10 cellular contexts compared by ENCODE assay signal in the genomic region with DNA sequence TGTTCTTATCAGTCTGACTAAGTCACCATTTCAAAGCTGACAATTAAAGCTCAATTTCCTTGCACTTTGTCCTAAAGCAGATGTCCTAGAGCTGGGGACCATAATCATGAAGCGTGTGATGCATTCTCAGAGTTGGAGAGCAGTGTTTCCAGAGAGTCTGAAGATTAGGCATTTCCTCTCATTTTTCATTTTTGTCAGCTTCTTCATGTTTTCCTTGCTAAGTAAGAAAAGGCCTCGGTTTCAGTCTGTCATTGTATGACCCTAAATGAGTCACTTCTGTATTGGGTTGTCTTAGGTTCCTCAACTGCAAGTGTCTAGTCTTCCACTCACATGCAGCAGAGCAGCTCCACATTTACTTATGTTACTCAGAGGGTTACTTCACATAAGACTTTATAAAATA.
DNase-seq lines count a peak whose midpoint lies in the region; ATAC-seq and TF ChIP-seq lines count a peak whose summit lies in the region.
"Had no signal": no experiment of that assay in that cellular context is flagged by ENCODE, and none has a peak within 500 bp of the region (broad histone marks: within the 10 kb centered on the region; RNA-seq: fewer than 3 reads in every experiment).

No MANE protein-coding gene starts in this region.

- H3K79me2 ChIP-seq in mammary epithelial cell (ENCODE audit: insufficient read depth, low read length), result no peaks in the 10 kb centered on the region

- H3K9ac ChIP-seq in mammary epithelial cell (ENCODE audit: insufficient read depth, low read length), result no peak overlapping the region

- H3K9me3 ChIP-seq in gastroesophageal sphincter (no peaks in the 10 kb centered on the region), mammary epithelial cell (replicated peaks; ENCODE audit: insufficient read depth, low read length) (no peaks in the 10 kb centered on the region)

- H3K4me1 Mint-ChIP-seq in CD14-positive monocyte, result peaks cover 55% of the 10 kb centered on the region
- H3K4me1 Mint-ChIP-seq in T-helper 2 cell treated with Interferon-gamma antibody and Interleukin-4, amounts not matched to agents 5 μg/mL and 100 μg/mL, for 36 hours (ENCODE audit: low read depth), result peaks cover 38% of the 10 kb centered on the region

- no peaks in the 10 kb centered on the region for H4K20me1 ChIP-seq in mammary epithelial cell (ENCODE audit: insufficient read depth, low read length)

- H3K4me3 Mint-ChIP-seq in CD14-positive monocyte, result peak overlapping the region in 1 of 2 donors; percentile 63
- peak overlapping the region; percentile 0 for H3K4me3 Mint-ChIP-seq in T-helper 2 cell treated with Interferon-gamma antibody and Interleukin-4, amounts not matched to agents 5 μg/mL and 100 μg/mL, for 36 hours

- no peak for TF ChIP-seq EP300 in gastroesophageal sphincter (IDR thresholded peaks at IDR 0.05)

- intact Hi-C loops in CD14-positive monocyte (cut with micrococcal nuclease) (loop anchor here (5.0 to 10.0 kb wide), 2 partner anchors 33 to 70 kb away; no protein-coding TSS in a partner anchor), mammary epithelial cell (cut with micrococcal nuclease) (no loop called here)

- CTCF ChIA-PET in mammary epithelial cell (lab: Charles Lee; ENCODE audit: low non-redundant PET) (no interaction called here), HEK293T (lab: Yijun Ruan, JAX) (no interaction called here)

- H3K4me3 ChIP-seq in gastroesophageal sphincter (no peak overlapping the region), mammary epithelial cell (replicated peaks in 1 of 3; ENCODE audit: insufficient read depth in 1 of 3, low read depth in 2 of 3, low read length in 3 of 3) (no peak overlapping the region)

- TF ChIP-seq CTCF in CD14-positive monocyte (IDR thresholded peaks at IDR 0.05) (no peak), gastroesophageal sphincter (IDR thresholded peaks at IDR 0.05) (no peak), mammary epithelial cell (conservative IDR thresholded peaks at IDR 0.05 in 1 of 2, IDR thresholded peaks at IDR 0.05 in 1 of 2; ENCODE audit: extremely low read depth in 1 of 2, insufficient read depth in 1 of 2, low read depth in 1 of 2, low read length in 2 of 2) (no peak)

- ATAC-seq in GM21723 (IDR thresholded peaks at IDR 0.05; ENCODE audit: unreplicated experiment) (peak; percentile 68), gastroesophageal sphincter (peak; percentile 19), GM19397 (IDR thresholded peaks at IDR 0.05; ENCODE audit: unreplicated experiment) (no peak)

- in situ Hi-C loops in mammary epithelial cell (cut with MboI; ENCODE audit: low sequenced_read_pairs in 2 of 2), result no loop called here

- BruUV-seq in mammary epithelial cell (replicated peaks; lab: Mats Ljungman, UMichigan), result no TSS peak

- H3K4me1 ChIP-seq in gastroesophageal sphincter, result no peaks in the 10 kb centered on the region
- no peaks in the 10 kb centered on the region for H3K4me1 ChIP-seq in mammary epithelial cell (ENCODE audit: insufficient read depth, low read length)

- peaks cover 0 to 2% (median 0%) of the 10 kb centered on the region in 3 donors for H3K27me3 Mint-ChIP-seq in CD14-positive monocyte (ENCODE audit: low read depth in 3 of 3)
- peaks cover 2% of the 10 kb centered on the region for H3K27me3 Mint-ChIP-seq in T-helper 2 cell treated with Interferon-gamma antibody and Interleukin-4, amounts not matched to agents 5 μg/mL and 100 μg/mL, for 36 hours (ENCODE audit: low read depth)

- H3K27me3 ChIP-seq in gastroesophageal sphincter (no peaks in the 10 kb centered on the region), mammary epithelial cell (ENCODE audit: insufficient read depth, low read length) (no peaks in the 10 kb centered on the region)

- no peak overlapping the region for H3K4me2 ChIP-seq in mammary epithelial cell (ENCODE audit: insufficient read depth, low read depth, low read length)

- H3K36me3 ChIP-seq in gastroesophageal sphincter, result no peaks in the 10 kb centered on the region
- no peaks in the 10 kb centered on the region for H3K36me3 ChIP-seq in mammary epithelial cell (ENCODE audit: insufficient read depth, low read length)

- dilution Hi-C loops in mammary epithelial cell (cut with HindIII; ENCODE audit: low sequenced_read_pairs), result no loop called here

- 32 to 39% methylated on average over 2 of the region's 2 CpGs for WGBS in gastroesophageal sphincter (ENCODE audit: low coverage in 1 of 2), 2 donors
- WGBS in mammary epithelial cell (ENCODE audit: low coverage, missing lambda C conversion rate), result 88% methylated on average over 2 of the region's 2 CpGs

- H3K27ac Mint-ChIP-seq in CD14-positive monocyte, result peak overlapping the region; percentile 76 to 97 (median 89)
- peak overlapping the region; percentile 40 for H3K27ac Mint-ChIP-seq in T-helper 2 cell treated with Interferon-gamma antibody and Interleukin-4, amounts not matched to agents 5 μg/mL and 100 μg/mL, for 36 hours

- no peaks in the 10 kb centered on the region for H3K36me3 Mint-ChIP-seq in CD14-positive monocyte
- H3K36me3 Mint-ChIP-seq in T-helper 2 cell treated with Interferon-gamma antibody and Interleukin-4, amounts not matched to agents 5 μg/mL and 100 μg/mL, for 36 hours (ENCODE audit: low read depth), result peaks cover 4% of the 10 kb centered on the region

- no peak overlapping the region for H3K27ac ChIP-seq in gastroesophageal sphincter
- H3K27ac ChIP-seq in mammary epithelial cell (ENCODE audit: insufficient read depth, low read depth, low read length), result no peak overlapping the region

- no peak for TF ChIP-seq POLR2A in gastroesophageal sphincter (IDR thresholded peaks at IDR 0.05)

- peak; percentile 55 for DNase-seq in CD14-positive monocyte (ENCODE audit: low spot score)
- peak; percentile 23 for DNase-seq in T-helper 2 cell treated with Interferon-gamma antibody and Interleukin-4, amounts not matched to agents 5 μg/mL and 100 μg/mL, for 36 hours (ENCODE audit: low spot score)
- DNase-seq in mammary epithelial cell, result no peak
- DNase-seq in iPS-NIHi11 (ENCODE audit: low spot score), result no peak
- DNase-seq in HEK293T (ENCODE audit: extremely low spot score), result no peak
- DNase-seq: DND-41, NCI-H146 had no signal

- POLR2A ChIA-PET in HEK293T (lab: Yijun Ruan, JAX), result no interaction called here

- H3K9me3 Mint-ChIP-seq in CD14-positive monocyte, result no peaks in the 10 kb centered on the region
- H3K9me3 Mint-ChIP-seq in T-helper 2 cell treated with Interferon-gamma antibody and Interleukin-4, amounts not matched to agents 5 μg/mL and 100 μg/mL, for 36 hours, result peaks cover 4% of the 10 kb centered on the region

- H2AFZ ChIP-seq in mammary epithelial cell (ENCODE audit: low read depth, low read length), result no peak overlapping the region

TF ChIP-seq in HEK293T, 16 proteins besides CTCF, POLR2A, EP300 and RAD21:
- TF ChIP-seq SP1 (IDR thresholded peaks at IDR 0.05) (no peak), FOXA1 (IDR thresholded peaks at IDR 0.05) (no peak), TARDBP (IDR thresholded peaks at IDR 0.05) (no peak), FOXM1 (IDR thresholded peaks at IDR 0.05; ENCODE audit: borderline replicate concordance) (no peak), BHLHE40 (IDR thresholded peaks at IDR 0.05; ENCODE audit: borderline replicate concordance) (no peak), ARNT (IDR thresholded peaks at IDR 0.05) (no peak), LEF1 (IDR thresholded peaks at IDR 0.05; ENCODE audit: borderline replicate concordance) (no peak), ZNF384 (IDR thresholded peaks at IDR 0.05) (no peak)

Comparison
In these comparisons a context has a peak if more than half of its experiments do, and no peak if none do; other contexts are left out.
1. DNase-seq: peak in CD14-positive monocyte (single experiment) and T-helper 2 cell treated with Interferon-gamma antibody and Interleukin-4, amounts not matched to agents 5 μg/mL and 100 μg/mL, for 36 hours (single experiment); none in mammary epithelial cell (single experiment), iPS-NIHi11 (single experiment) and HEK293T (single experiment).